In the genomic region with DNA sequence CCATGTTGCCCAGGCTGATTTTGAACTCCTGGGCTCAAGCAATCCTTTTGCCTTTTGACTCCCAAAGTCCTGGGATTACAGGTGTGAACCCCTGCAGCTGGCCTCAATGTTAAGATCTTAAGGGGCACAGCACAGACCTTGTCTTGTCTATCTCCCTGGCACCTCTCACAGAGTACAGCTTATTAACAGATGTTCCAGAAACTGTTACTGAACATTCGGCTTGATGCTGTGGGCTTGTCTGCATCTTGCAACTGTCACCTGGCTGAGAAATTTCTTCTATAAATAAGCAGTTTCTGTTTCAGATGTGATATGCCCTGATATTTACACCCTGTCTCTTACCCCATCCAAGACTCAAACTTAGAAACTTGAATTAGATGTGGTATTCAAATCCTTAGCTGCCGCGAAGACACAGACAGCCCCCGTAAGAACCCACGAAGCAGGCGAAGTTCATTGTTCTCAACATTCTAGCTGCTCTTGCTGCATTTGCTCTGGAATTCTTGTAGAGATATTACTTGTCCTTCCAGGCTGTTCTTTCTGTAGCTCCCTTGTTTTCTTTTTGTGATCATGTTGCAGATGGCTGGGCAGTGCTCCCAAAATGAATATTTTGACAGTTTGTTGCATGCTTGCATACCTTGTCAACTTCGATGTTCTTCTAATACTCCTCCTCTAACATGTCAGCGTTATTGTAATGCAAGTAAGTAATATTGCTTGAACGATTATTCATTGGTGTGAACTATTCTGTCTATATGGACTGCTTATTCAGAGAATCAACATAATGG, we compare ENCODE assay signal across 12 cellular contexts. TPM values are rescaled to one million over a fixed set of nuclear protein-coding genes. Genes with fewer than 3 reads are reported as not detected.
A peak's percentile ranks its signal among the peaks of the same experiment; 100 is the strongest.
DNase-seq lines count a peak whose midpoint lies in the region; ATAC-seq and TF ChIP-seq lines count a peak whose summit lies in the region.
"Had no signal": no experiment of that assay in that cellular context is flagged by ENCODE, and none has a peak within 500 bp of the region (broad histone marks: within the 10 kb centered on the region; RNA-seq: fewer than 3 reads in every experiment).

A gene (plus strand): TSS at position 450 of the 779 bp plus-strand sequence. CDS start 115 bp downstream, at position 565.

- TF ChIP-seq CTCF in ovary (IDR thresholded peaks at IDR 0.05): no peak

- no peaks in the 10 kb centered on the region for H3K36me3 ChIP-seq in ovary

- no peaks in the 10 kb centered on the region for H3K27me3 Mint-ChIP-seq in naive B cell

- H3K4me3 ChIP-seq in ovary: no peak within 1 kb of the TSS

- TF ChIP-seq POLR2A in ovary (IDR thresholded peaks at IDR 0.05): no peak

- H3K4me1 ChIP-seq in ovary (ENCODE audit: insufficient read depth): no peaks in the 10 kb centered on the region

- H3K9me3 ChIP-seq in ovary: no peaks in the 10 kb centered on the region

- peak within 1 kb of the TSS; percentile 73 to 92 (median 84) for H3K4me3 Mint-ChIP-seq in naive B cell

- peak within 1 kb of the TSS; percentile 79 to 98 (median 90) for H3K27ac Mint-ChIP-seq in naive B cell

- no peak for DNase-seq in naive B cell
- DNase-seq in iPS-NIHi7 (ENCODE audit: extremely low spot score): no peak
- DNase-seq in NCI-H345 treated with DMSO at 0.1 percent for 48 hours (lab: John Stamatoyannopoulos, UW; ENCODE audit: unreplicated experiment): no peak
- no peak for DNase-seq in HCEC 1CT
- DNase-seq in ovary: no peak
- DNase-seq: activated CD4-positive, alpha-beta T cell treated with anti-CD3 and anti-CD28 coated beads, Interleukin-2, amount 50 U/mL, for 48 hours; stimulated activated CD4-positive, alpha-beta T cell treated with anti-CD3 and anti-CD28 coated beads, Interleukin-2, amount 100 ng/mL, for 24 hours had no signal

- intact Hi-C loops in ovary (cut with DNase I): loop anchor here in 2 of 4 donors (2.0 to 10.0 kb wide), 2 partner anchors 14 to 100 kb away; no protein-coding TSS in a partner anchor

- H3K27me3 ChIP-seq in ovary: no peaks in the 10 kb centered on the region

- H3K36me3 Mint-ChIP-seq in naive B cell: peaks cover 0 to 6% of the 10 kb centered on the region in 2 donors

- ATAC-seq in GM18520 (IDR thresholded peaks at IDR 0.05; ENCODE audit: unreplicated experiment) (peak; percentile 79), GM21576 (IDR thresholded peaks at IDR 0.05; ENCODE audit: unreplicated experiment) (peak; percentile 71), HG03432 (IDR thresholded peaks at IDR 0.05; ENCODE audit: unreplicated experiment) (peak; percentile 74), naive B cell (ENCODE audit: low read depth in 2 of 2) (peak; percentile 51 to 68)

- H3K27ac ChIP-seq in ovary: no peak within 1 kb of the TSS

- H3K4me1 Mint-ChIP-seq in naive B cell: peaks cover 49 to 83% (median 65%) of the 10 kb centered on the region in 3 donors

- H3K9me3 Mint-ChIP-seq in naive B cell: no peaks in the 10 kb centered on the region

- TF ChIP-seq EP300 in ovary (IDR thresholded peaks at IDR 0.05): no peak

- WGBS in ovary, 3 donors: 7 to 36% (median 12%) methylated on average over 9 of the region's 9 CpGs

RNA-seq across cellular contexts. Expression of the gene that starts here (rescaled TPM):
- polyA plus RNA-seq in naive B cell (ENCODE audit: low read depth in 6 of 6): 10 to 100 TPM; 24.0 to 75.8 (median 39.7) TPM
- under 1 TPM in 2 of 7 donors, not detected in 5; 0.20 to 0.60 TPM for total RNA-seq in ovary
- under 1 TPM; 0.19 to 0.52 TPM for polyA plus RNA-seq in ovary
- total RNA-seq: dermis microvascular lymphatic vessel endothelial cell, NCI-H460 had no signal

Comparison
In these comparisons a context has a peak if more than half of its experiments do, and no peak if none do; other contexts are left out.
1. RNA of the gene that starts here (polyA plus RNA-seq): 24.0 to 75.8 TPM in naive B cell; 0.19 to 0.52 TPM in ovary; every median in the first group is over 10 times any median in the second.
2. Peak in every context shown above with its lines, with median percentiles within 50 percentile points of each other: ATAC-seq.